14 cellular contexts compared by ENCODE assay signal in the genomic region with DNA sequence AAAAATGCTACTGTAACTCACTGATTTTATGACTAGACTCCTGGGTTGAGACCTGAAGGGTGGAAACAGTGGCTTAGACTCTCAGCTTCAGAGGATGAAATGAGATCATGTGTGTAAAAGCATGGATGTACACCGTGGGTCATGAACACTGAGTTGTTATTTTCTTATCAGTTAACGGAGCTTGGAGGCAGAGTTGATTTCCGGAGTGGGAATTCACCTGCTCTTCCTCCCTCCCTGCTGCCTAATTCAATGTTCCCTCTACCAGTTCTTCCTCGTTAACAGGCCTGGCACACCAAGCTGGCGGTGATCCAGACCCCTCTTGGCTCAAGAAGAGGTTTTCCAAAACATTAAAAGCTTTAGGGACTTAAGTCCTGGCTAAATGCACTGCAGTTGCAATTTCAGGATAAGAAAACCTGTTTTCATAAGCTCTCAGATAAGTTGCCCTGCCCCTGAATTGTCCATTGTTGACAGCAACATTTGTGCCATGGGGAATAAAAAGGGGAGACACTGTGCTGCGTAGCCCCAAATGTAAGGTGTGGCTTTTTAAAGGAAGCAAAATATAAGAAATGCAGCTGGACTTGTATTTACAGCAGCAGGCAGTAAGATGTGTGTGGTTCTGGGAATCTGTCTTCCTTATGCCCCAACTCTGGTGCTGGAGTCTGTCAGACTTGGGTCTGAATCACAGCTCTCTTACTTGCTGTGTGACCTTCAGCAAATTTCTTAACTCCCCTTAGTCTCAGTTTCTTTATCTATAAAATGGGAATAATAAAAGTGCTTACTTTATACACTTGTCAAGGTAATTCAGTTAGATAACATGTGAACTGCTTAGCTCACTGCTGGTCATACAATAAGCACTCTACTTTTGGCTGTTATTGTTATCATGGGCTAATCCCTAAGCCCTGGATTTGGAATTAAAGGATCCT. TPM values are rescaled to one million over a fixed set of nuclear protein-coding genes. Genes with fewer than 3 reads are reported as not detected.
DNase-seq lines count a peak whose midpoint lies in the region; ATAC-seq, FAIRE-seq and TF ChIP-seq lines count a peak whose summit lies in the region.
"Had no signal": no experiment of that assay in that cellular context is flagged by ENCODE, and none has a peak within 500 bp of the region (broad histone marks: within the 10 kb centered on the region; RNA-seq: fewer than 3 reads in every experiment).

No MANE protein-coding gene starts in this region.

- H3K4me1 ChIP-seq in small intestine (ENCODE audit: control insufficient read depth in 2 of 2, insufficient read depth in 1 of 2, low read depth in 1 of 2, low read length in 1 of 2), result peaks cover 0 to 22% of the 10 kb centered on the region in 2 donors

- no peak for TF ChIP-seq CTCF in LNCaP clone FGC (IDR thresholded peaks at IDR 0.05; ENCODE audit: control insufficient read depth, extremely low read depth, insufficient read depth)

- ATAC-seq in Right ventricle myocardium superior (ENCODE audit: poor library complexity), result peak; percentile 61
- ATAC-seq in GM19455 (IDR thresholded peaks at IDR 0.05; ENCODE audit: unreplicated experiment), result no peak
- no peak for ATAC-seq in GM18519 (IDR thresholded peaks at IDR 0.05; ENCODE audit: low FRiP score, unreplicated experiment)
- ATAC-seq: stimulated activated effector memory CD8-positive, alpha-beta T cell treated with anti-CD3 and anti-CD28 coated beads, Interleukin-12 subunit alpha, Interleukin-12 subunit beta, amount 100 ng/mL, for 72 hours had no signal

- DNase-seq in LNCaP clone FGC (ENCODE audit: low read depth), result peak; percentile 73
- peak; percentile 35 for DNase-seq in NCI-H69 (lab: John Stamatoyannopoulos, UW)
- peak; percentile 80 for DNase-seq in Right ventricle myocardium superior
- peak; percentile 12 for DNase-seq in small intestine
- DNase-seq in activated CD4-positive, CD25-positive, alpha-beta regulatory T cell (lab: John Stamatoyannopoulos, UW), result no peak
- DNase-seq in AML-193 (lab: John Stamatoyannopoulos, UW), result no peak
- DNase-seq: foreskin fibroblast, midbrain had no signal

- H3K27ac ChIP-seq in small intestine (ENCODE audit: low read depth in 1 of 2, low read length in 1 of 2), result peak overlapping the region in 1 of 2 donors; percentile 28

- no peak for FAIRE-seq in small intestine (lab: Jason Lieb, UNC)

- H3K27me3 ChIP-seq in small intestine (ENCODE audit: control insufficient read depth in 2 of 2, insufficient read depth in 2 of 2, low read length in 2 of 2), result no peaks in the 10 kb centered on the region

- no peaks in the 10 kb centered on the region for H3K9me3 ChIP-seq in small intestine (ENCODE audit: control insufficient read depth, low read depth)

- H3K4me3 ChIP-seq in LNCaP clone FGC (ENCODE audit: low read depth, low read length), result no peak overlapping the region
- H3K4me3 ChIP-seq in small intestine (ENCODE audit: low read depth in 1 of 2, low read length in 2 of 2), result no peak overlapping the region
- H3K4me3 ChIP-seq: skin epidermis had no signal

- intact Hi-C loops in Right ventricle myocardium superior (cut with DNase I), result no loop called here

- peaks cover 0 to 3% of the 10 kb centered on the region in 2 donors for H3K36me3 ChIP-seq in small intestine (ENCODE audit: control insufficient read depth in 2 of 2, insufficient read depth in 2 of 2, low read length in 2 of 2)

- 18 to 35% (median 23%) methylated on average over 6 of the region's 6 CpGs for WGBS in small intestine, 3 donors

RNA-seq across cellular contexts. Expression of a gene that starts 9.9 kb away (rescaled TPM):
- total RNA-seq in Right ventricle myocardium superior, result 5.4 TPM
- 10 to 100 TPM in 1 of 3 donors, 1 to 10 TPM in 2; 4.6 to 27.7 (median 4.7) TPM for polyA plus RNA-seq in small intestine

RNA-seq across cellular contexts. Expression of a gene that starts 49.2 kb away (rescaled TPM):
- total RNA-seq in Right ventricle myocardium superior, result 2.1 TPM
- polyA plus RNA-seq in small intestine, result 1 to 10 TPM in 1 of 3 donors, under 1 TPM in 1, not detected in 1; 0.75 to 1.9 TPM
- total RNA-seq: activated CD8-positive, alpha-beta memory T cell treated with anti-CD3 and anti-CD28 coated beads for 36 hours; H4 had no signal

Comparison
In these comparisons a context has a peak if more than half of its experiments do, and no peak if none do; other contexts are left out.
1. DNase-seq: peak in LNCaP clone FGC (single experiment), NCI-H69 (single experiment), Right ventricle myocardium superior (single experiment) and small intestine (single experiment); none in activated CD4-positive, CD25-positive, alpha-beta regulatory T cell (0 of 4) and AML-193 (0 of 2).